ENCODE assay signal across 10 cellular contexts in genomic region chr2:127176371-127177311, GRCh38. TPM values are rescaled to one million over a fixed set of nuclear protein-coding genes. Genes with fewer than 3 reads are reported as not detected.
DNase-seq lines count a peak whose midpoint lies in the region; ATAC-seq and TF ChIP-seq lines count a peak whose summit lies in the region.
"Had no signal": no experiment of that assay in that cellular context is flagged by ENCODE, and none has a peak within 500 bp of the region (broad histone marks: within the 10 kb centered on the region; RNA-seq: fewer than 3 reads in every experiment).

No MANE protein-coding gene starts in this region.

- DNase-seq in AG09319 (ENCODE audit: extremely low read depth, low read depth) (no peak), SK-N-DZ (ENCODE audit: low spot score) (peak; percentile 45), Right ventricle myocardium inferior (ENCODE audit: missing footprints) (no peak), omental fat pad (ENCODE audit: low spot score) (no peak), COR-L47 (lab: John Stamatoyannopoulos, UW) (no peak), GM19238 (ENCODE audit: insufficient read length, low spot score) (no peak)
- no peak for DNase-seq in activated CD4-positive, alpha-beta T cell treated with anti-CD3 and anti-CD28 coated beads for 1 hour
- DNase-seq: activated CD8-positive, alpha-beta memory T cell treated with anti-CD3 and anti-CD28 coated beads, Interleukin-2, amount 50 U/mL, for 4 hours; NCI-H1436 treated with DMSO at 0.1 percent for 48 hours had no signal

- TF ChIP-seq CTCF in AG09319 (IDR thresholded peaks at IDR 0.05; ENCODE audit: low read depth, low read length): peak; percentile 10
- TF ChIP-seq CTCF in omental fat pad (IDR thresholded peaks at IDR 0.05): no peak

- intact Hi-C loops in Right ventricle myocardium inferior (cut with DNase I): no loop called here

- ATAC-seq in Right ventricle myocardium inferior (peak; percentile 69), omental fat pad (ENCODE audit: low FRiP score) (peak; percentile 69), HG02798 (IDR thresholded peaks at IDR 0.05; ENCODE audit: poor library complexity, unreplicated experiment) (no peak)

RNA-seq across cellular contexts. Expression of gene CYP27C1, which starts 43.5 kb away (rescaled TPM):
- polyA plus RNA-seq in SK-N-DZ (2014; cell fraction: cytosol; rRNA removed): 2.1 and 2.3 TPM in 2 replicates
- polyA plus RNA-seq in SK-N-DZ (2014; cell fraction: nucleus; rRNA removed): 1.3 and 1.7 TPM in 2 replicates
- 0.05 TPM for total RNA-seq in Right ventricle myocardium inferior
- total RNA-seq in omental fat pad: under 1 TPM in 3 of 4 donors, not detected in 1; 0.24 to 0.44 (median 0.37) TPM
